In the genomic region with DNA sequence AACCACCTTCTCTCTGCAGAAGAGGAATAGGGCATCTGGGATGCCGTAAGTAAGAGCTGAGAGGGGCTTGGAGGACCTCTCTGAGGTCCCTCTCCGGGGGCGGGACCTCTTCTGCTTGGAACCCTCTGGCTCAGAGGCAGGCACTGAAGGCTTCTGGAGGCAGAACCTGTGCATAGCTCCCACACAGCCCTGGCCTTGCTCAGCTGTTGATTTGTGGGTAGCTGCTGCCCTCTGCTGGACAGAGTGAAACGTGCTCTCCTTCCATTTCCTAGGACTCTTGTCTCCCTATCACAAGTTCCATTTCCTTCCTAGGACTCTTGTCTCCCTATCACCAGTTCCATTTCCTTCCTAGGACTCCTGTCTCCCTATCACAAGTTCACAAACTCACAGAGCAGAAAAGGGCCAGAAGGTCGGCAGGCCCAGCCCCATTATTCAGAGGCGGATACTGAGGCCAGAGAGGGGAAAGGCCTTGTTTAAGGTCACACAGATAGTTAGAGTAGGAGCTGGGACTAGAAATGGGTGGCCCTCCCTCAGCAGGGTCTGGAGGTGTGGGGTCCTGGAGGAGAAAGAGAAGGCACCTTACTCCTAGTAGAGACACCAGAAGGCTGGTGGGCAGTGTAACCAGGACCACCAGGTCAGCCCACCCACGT, we compare ENCODE assay signal across 8 cellular contexts. TPM values are rescaled to one million over a fixed set of nuclear protein-coding genes. Genes with fewer than 3 reads are reported as not detected.
A peak's percentile ranks its signal among the peaks of the same experiment; 100 is the strongest.
DNase-seq lines count a peak whose midpoint lies in the region; ATAC-seq and TF ChIP-seq lines count a peak whose summit lies in the region.

No MANE protein-coding gene starts in this region.

- H3K36me3 ChIP-seq in NT2/D1 (ENCODE audit: insufficient read depth, insufficient read length, low read length) = peaks cover 8% of the 10 kb centered on the region

- peaks cover 20% of the 10 kb centered on the region for H3K4me1 Mint-ChIP-seq in Calu3 (ENCODE audit: low read depth, unreplicated experiment)
- H3K4me1 Mint-ChIP-seq in endothelial cell (ENCODE audit: unreplicated experiment) = no peaks in the 10 kb centered on the region

- H3K27ac Mint-ChIP-seq in Calu3 (ENCODE audit: unreplicated experiment) = peak overlapping the region; percentile 23
- H3K27ac Mint-ChIP-seq in endothelial cell (ENCODE audit: unreplicated experiment) = no peak overlapping the region

- H3K9ac ChIP-seq in NT2/D1 (ENCODE audit: insufficient read length, low read depth) = peak overlapping the region; percentile 24

- DNase-seq in Calu3 (peak; percentile 90), HT-29 (ENCODE audit: low spot score) (peak; percentile 97), NT2/D1 (ENCODE audit: low read depth, low spot score) (peak; percentile 93), endothelial cell (ENCODE audit: low spot score) (peak; percentile 86), middle frontal gyrus (ENCODE audit: extremely low spot score, low spot score) (peak; percentile 88)
- peak; percentile 34 to 61 (median 58) for DNase-seq in activated CD8-positive, alpha-beta memory T cell treated with anti-CD3 and anti-CD28 coated beads for 48 hours (ENCODE audit: low read depth in 2 of 3, low spot score in 2 of 3)
- peak; percentile 44 to 66 for DNase-seq in stimulated activated CD8-positive, alpha-beta memory T cell treated with anti-CD3 and anti-CD28 coated beads, Interleukin-4, amount 100 ng/mL, for 4 hours (ENCODE audit: low read depth in 2 of 2, low spot score in 1 of 2)

- intact Hi-C loops in Calu3 (cut with micrococcal nuclease; ENCODE audit: unreplicated experiment) = loop anchor here (1.0 to 5.0 kb wide), 5 partner anchors 14 to 402 kb away; no protein-coding TSS in a partner anchor

- BruUV-seq in Calu3 (replicated peaks; lab: Mats Ljungman, UMichigan) = no TSS peak

- peaks cover 30% of the 10 kb centered on the region for H3K36me3 Mint-ChIP-seq in Calu3 (ENCODE audit: insufficient read depth, unreplicated experiment)
- H3K36me3 Mint-ChIP-seq in endothelial cell (ENCODE audit: low read depth, unreplicated experiment) = no peaks in the 10 kb centered on the region

- TF ChIP-seq CTCF in Calu3 (IDR thresholded peaks at IDR 0.05; ENCODE audit: unreplicated experiment) (peak; percentile 94), endothelial cell (IDR thresholded peaks at IDR 0.05; ENCODE audit: unreplicated experiment) (peak; percentile 80)

- no peaks in the 10 kb centered on the region for H3K9me3 ChIP-seq in NT2/D1 (ENCODE audit: insufficient read depth, low read length)

- peaks cover 11% of the 10 kb centered on the region for H3K4me1 ChIP-seq in NT2/D1 (ENCODE audit: insufficient read depth, insufficient read length)

- peak; percentile 92 for ATAC-seq in GM21423 (IDR thresholded peaks at IDR 0.05; ENCODE audit: unreplicated experiment)

- no peaks in the 10 kb centered on the region for H3K27me3 Mint-ChIP-seq in Calu3 (ENCODE audit: unreplicated experiment)
- peaks cover 2% of the 10 kb centered on the region for H3K27me3 Mint-ChIP-seq in endothelial cell (ENCODE audit: unreplicated experiment)

- CTCF ChIA-PET in Calu3 (lab: Charles Lee) = interaction anchor here (0.6 to 5.0 kb wide), 21 partner anchors 11 to 400 kb away, joined by 3 to 60 read pairs (median 5); a partner anchor contains a TSS

- no peaks in the 10 kb centered on the region for H3K27me3 ChIP-seq in NT2/D1 (ENCODE audit: insufficient read depth, insufficient read length)

- H3K9me3 Mint-ChIP-seq in Calu3 (ENCODE audit: low read depth, unreplicated experiment) (no peaks in the 10 kb centered on the region), endothelial cell (ENCODE audit: unreplicated experiment) (no peaks in the 10 kb centered on the region)

- H3K4me3 Mint-ChIP-seq in Calu3 (ENCODE audit: low read depth, unreplicated experiment) (no peak overlapping the region), endothelial cell (ENCODE audit: unreplicated experiment) (no peak overlapping the region)

- H3K4me3 ChIP-seq in NT2/D1 (ENCODE audit: insufficient read length, low read depth) = no peak overlapping the region

RNA-seq across cellular contexts. Expression of a gene that starts 30.3 kb away (rescaled TPM):
- 244 and 283 TPM in 2 replicates for total RNA-seq in Calu3 (2022)
- total RNA-seq in HT-29 (2014; rRNA removed; shearing (Covaris generic)) = 140 and 145 TPM in 2 replicates
- 91.3 TPM for total RNA-seq in endothelial cell (ENCODE audit: unreplicated experiment)

RNA-seq across cellular contexts. Expression of a gene that starts 59.7 kb away (rescaled TPM):
- 81.2 and 90.6 TPM in 2 replicates for total RNA-seq in Calu3 (2022)
- 123 TPM in 2 replicates for total RNA-seq in HT-29 (2014; rRNA removed; shearing (Covaris generic))
- 34.0 TPM for total RNA-seq in endothelial cell (ENCODE audit: unreplicated experiment)
